ENCODE assay signal across 28 cellular contexts in the genomic region with DNA sequence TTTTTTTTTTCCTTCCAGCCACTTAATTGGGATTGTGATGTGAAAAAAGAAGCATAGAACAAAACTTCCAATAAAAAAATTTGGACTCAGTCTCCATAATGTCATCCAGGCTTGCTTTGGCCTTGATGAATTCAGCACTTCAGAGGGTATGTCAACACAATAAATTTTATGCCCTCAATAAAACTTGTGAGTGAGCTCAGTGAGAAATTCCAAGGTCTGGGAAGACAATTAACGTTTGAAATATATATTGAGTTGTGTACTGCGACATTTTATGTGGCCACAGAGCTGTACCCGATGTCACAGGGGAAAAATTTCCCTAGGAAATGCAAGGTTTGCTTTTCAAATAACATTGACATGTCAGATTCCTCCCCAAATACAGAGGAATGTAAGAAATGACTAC.
"Had no signal": no experiment of that assay in that cellular context is flagged by ENCODE, and none has a peak within 500 bp of the region (broad histone marks: within the 10 kb centered on the region; RNA-seq: fewer than 3 reads in every experiment).

No MANE protein-coding gene starts in this region.

- H3K36me3 ChIP-seq: pancreas, right atrium auricular region, stomach, thyroid gland, upper lobe of right lung had no signal

- H3K4me1 Mint-ChIP-seq: activated CD4-positive, alpha-beta memory T cell treated with anti-CD3 and anti-CD28 coated beads, Interleukin-2, amount 10 ng/mL, durations not matched to agents 7 days and 5 days; activated CD4-positive, alpha-beta T cell treated with anti-CD3 and anti-CD28 coated beads, Interleukin-2, amount 10 ng/mL, durations not matched to agents 7 days and 5 days; activated naive CD4-positive, alpha-beta T cell treated with anti-CD3 and anti-CD28 coated beads, Interleukin-2, amount 10 ng/mL, durations not matched to agents 7 days and 5 days; naive thymus-derived CD4-positive, alpha-beta T cell; stimulated activated naive B cell treated with anti-CD40 and anti-IgM and Interleukin-4, amounts not matched to agents 10 μg/mL and 1 μg/mL and 100 μg/mL, for 72 hours; T-helper 17 cell; WTC11 had no signal

- H3K27me3 Mint-ChIP-seq: activated CD4-positive, alpha-beta memory T cell treated with anti-CD3 and anti-CD28 coated beads, Interleukin-2, amount 10 ng/mL, durations not matched to agents 7 days and 5 days; activated CD4-positive, alpha-beta T cell treated with anti-CD3 and anti-CD28 coated beads, Interleukin-2, amount 10 ng/mL, durations not matched to agents 7 days and 5 days; activated naive CD4-positive, alpha-beta T cell treated with anti-CD3 and anti-CD28 coated beads, Interleukin-2, amount 10 ng/mL, durations not matched to agents 7 days and 5 days; T-helper 17 cell had no signal

- H3K36me3 Mint-ChIP-seq: activated naive CD4-positive, alpha-beta T cell treated with anti-CD3 and anti-CD28 coated beads, Interleukin-2, amount 10 ng/mL, durations not matched to agents 7 days and 5 days; mesothelial cell of epicardium; naive thymus-derived CD4-positive, alpha-beta T cell; stimulated activated naive B cell treated with anti-CD40 and anti-IgM and Interleukin-4, amounts not matched to agents 10 μg/mL and 1 μg/mL and 100 μg/mL, for 72 hours; WTC11 had no signal

- DNase-seq: activated CD4-positive, alpha-beta memory T cell treated with anti-CD3 and anti-CD28 coated beads, Interleukin-2, amount 10 ng/mL, durations not matched to agents 7 days and 5 days; activated CD4-positive, alpha-beta T cell treated with anti-CD3 and anti-CD28 coated beads for 1 hour; activated CD4-positive, alpha-beta T cell treated with anti-CD3 and anti-CD28 coated beads, Interleukin-2, amount 10 ng/mL, durations not matched to agents 7 days and 5 days; activated CD8-positive, alpha-beta memory T cell treated with anti-CD3 and anti-CD28 coated beads, Interleukin-2, amount 50 U/mL, for 48 hours; activated gamma-delta T cell; activated naive CD4-positive, alpha-beta T cell treated with anti-CD3 and anti-CD28 coated beads, Interleukin-2, amount 10 ng/mL, durations not matched to agents 7 days and 5 days; activated T-cell treated with anti-CD3 and anti-CD28 coated beads, Interleukin-2, amount 50 U/mL, for 24 hours; amygdala; caudate nucleus; glutamatergic neuron; islet precursor cell; mammary epithelial cell; naive thymus-derived CD4-positive, alpha-beta T cell; nucleus accumbens; pancreas; stimulated activated CD4-positive, alpha-beta T cell treated with anti-CD3 and anti-CD28 coated beads, Interleukin-15, amount 100 ng/mL, for 24 hours; stimulated activated CD4-positive, alpha-beta T cell treated with anti-CD3 and anti-CD28 coated beads, Interleukin-2, amount 100 ng/mL, for 24 hours; stimulated activated naive B cell treated with anti-CD40 and anti-IgM and Interleukin-4, amounts not matched to agents 10 μg/mL and 1 μg/mL and 100 μg/mL, for 72 hours; stomach; T-helper 17 cell; thyroid gland; upper lobe of right lung had no signal

- H3K4me3 Mint-ChIP-seq: activated CD4-positive, alpha-beta memory T cell treated with anti-CD3 and anti-CD28 coated beads, Interleukin-2, amount 10 ng/mL, durations not matched to agents 7 days and 5 days; activated CD4-positive, alpha-beta T cell treated with anti-CD3 and anti-CD28 coated beads, Interleukin-2, amount 10 ng/mL, durations not matched to agents 7 days and 5 days; activated naive CD4-positive, alpha-beta T cell treated with anti-CD3 and anti-CD28 coated beads, Interleukin-2, amount 10 ng/mL, durations not matched to agents 7 days and 5 days; activated T-cell treated with anti-CD3 and anti-CD28 coated beads, Interleukin-2, amount 50 U/mL, for 24 hours; dendritic cell treated with granulocyte-macrophage colony-stimulating factor and Interleukin-4, amounts not matched to agents 40 ng/mL and 50 ng/mL, for 4 days; mesothelial cell of epicardium; naive thymus-derived CD4-positive, alpha-beta T cell; neural crest cell; stimulated activated naive B cell treated with anti-CD40 and anti-IgM and Interleukin-4, amounts not matched to agents 10 μg/mL and 1 μg/mL and 100 μg/mL, for 72 hours; T-helper 17 cell; WTC11 had no signal

- H3K4me3 ChIP-seq: pancreas, right atrium auricular region, stomach, thyroid gland, upper lobe of right lung had no signal

- FAIRE-seq: frontal cortex, pancreas had no signal

- H3K27ac ChIP-seq: pancreas, right atrium auricular region, stomach, thyroid gland, upper lobe of right lung had no signal

- ATAC-seq: naive thymus-derived CD4-positive, alpha-beta T cell; pancreas; stimulated activated naive B cell treated with anti-CD40 and anti-IgM and Interleukin-4, amounts not matched to agents 10 μg/mL and 1 μg/mL and 100 μg/mL, for 72 hours; T-helper 17 cell; upper lobe of right lung; WTC11 had no signal

- H3K27ac Mint-ChIP-seq: activated CD4-positive, alpha-beta memory T cell treated with anti-CD3 and anti-CD28 coated beads, Interleukin-2, amount 10 ng/mL, durations not matched to agents 7 days and 5 days; activated CD4-positive, alpha-beta T cell treated with anti-CD3 and anti-CD28 coated beads, Interleukin-2, amount 10 ng/mL, durations not matched to agents 7 days and 5 days; activated naive CD4-positive, alpha-beta T cell treated with anti-CD3 and anti-CD28 coated beads, Interleukin-2, amount 10 ng/mL, durations not matched to agents 7 days and 5 days; activated T-cell treated with anti-CD3 and anti-CD28 coated beads, Interleukin-2, amount 50 U/mL, for 24 hours; dendritic cell treated with granulocyte-macrophage colony-stimulating factor and Interleukin-4, amounts not matched to agents 40 ng/mL and 50 ng/mL, for 4 days; mesothelial cell of epicardium; naive thymus-derived CD4-positive, alpha-beta T cell; stimulated activated naive B cell treated with anti-CD40 and anti-IgM and Interleukin-4, amounts not matched to agents 10 μg/mL and 1 μg/mL and 100 μg/mL, for 72 hours; T-helper 17 cell; WTC11 had no signal

- H3K9me3 ChIP-seq: pancreas, thyroid gland, upper lobe of right lung had no signal

- H3K4me1 ChIP-seq: pancreas, right atrium auricular region, stomach, thyroid gland, upper lobe of right lung had no signal

- H3K27me3 ChIP-seq: right atrium auricular region, thyroid gland had no signal

- H3K9me3 Mint-ChIP-seq: activated CD4-positive, alpha-beta memory T cell treated with anti-CD3 and anti-CD28 coated beads, Interleukin-2, amount 10 ng/mL, durations not matched to agents 7 days and 5 days; activated CD4-positive, alpha-beta T cell treated with anti-CD3 and anti-CD28 coated beads, Interleukin-2, amount 10 ng/mL, durations not matched to agents 7 days and 5 days; activated naive CD4-positive, alpha-beta T cell treated with anti-CD3 and anti-CD28 coated beads, Interleukin-2, amount 10 ng/mL, durations not matched to agents 7 days and 5 days; activated T-cell treated with anti-CD3 and anti-CD28 coated beads, Interleukin-2, amount 50 U/mL, for 24 hours had no signal
